12 cellular contexts compared by ENCODE assay signal in the genomic region with DNA sequence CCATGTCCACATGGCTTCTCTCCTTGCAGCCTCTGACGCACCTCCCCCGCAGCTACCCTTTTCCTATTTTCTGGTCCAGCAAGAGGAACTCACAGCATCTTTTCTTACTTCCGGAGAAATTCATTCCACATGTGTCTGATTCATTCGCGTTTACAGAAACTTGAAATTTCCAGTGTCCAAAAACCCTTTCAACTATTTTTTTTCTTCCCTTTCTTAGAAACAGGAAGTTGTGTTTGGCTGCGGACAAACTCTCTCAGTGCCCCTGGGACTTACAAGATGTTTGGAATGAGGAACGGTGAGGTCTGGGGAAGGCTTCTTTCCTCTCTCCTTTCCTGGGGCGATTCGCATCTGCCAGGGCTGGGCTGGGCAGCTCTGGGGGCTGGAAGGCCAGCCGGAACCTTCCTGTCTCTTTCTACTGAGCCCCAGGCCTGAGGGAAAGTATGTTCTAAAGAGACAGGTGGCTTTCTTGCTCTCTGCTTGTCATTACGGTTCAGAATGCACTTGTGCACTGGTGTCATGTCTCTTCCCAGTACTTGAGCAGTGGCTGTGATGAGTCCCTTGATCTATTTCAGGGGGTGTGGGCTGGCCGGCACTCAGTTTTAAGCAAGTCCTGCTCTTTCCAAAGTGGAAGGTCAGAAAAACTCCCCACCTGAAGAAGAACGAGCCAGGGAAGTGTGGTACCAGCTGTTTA. TPM values are rescaled to one million over a fixed set of nuclear protein-coding genes. Genes with fewer than 3 reads are reported as not detected.
DNase-seq lines count a peak whose midpoint lies in the region; ATAC-seq lines count a peak whose summit lies in the region.
"Had no signal": no experiment of that assay in that cellular context is flagged by ENCODE, and none has a peak within 500 bp of the region (broad histone marks: within the 10 kb centered on the region; RNA-seq: fewer than 3 reads in every experiment).

No MANE protein-coding gene starts in this region.

- no peaks in the 10 kb centered on the region for H3K4me1 ChIP-seq in right cardiac atrium (ENCODE audit: control insufficient read depth, insufficient read depth, low read length)
- H3K4me1 ChIP-seq in urinary bladder (ENCODE audit: insufficient read depth): no peaks in the 10 kb centered on the region

- no peaks in the 10 kb centered on the region for H3K27me3 ChIP-seq in right cardiac atrium (ENCODE audit: control insufficient read depth, insufficient read depth)

- H3K4me3 ChIP-seq in right cardiac atrium (ENCODE audit: low read length) (no peak overlapping the region), urinary bladder (ENCODE audit: low read depth, low read length) (no peak overlapping the region)
- H3K4me3 ChIP-seq: PC-9 had no signal

- no peak overlapping the region for H3K27ac ChIP-seq in right cardiac atrium (ENCODE audit: low read length)
- H3K27ac ChIP-seq in urinary bladder (ENCODE audit: low read depth): peak overlapping the region; percentile 60
- H3K27ac ChIP-seq: PC-9 had no signal

- 31% methylated on average over 13 of the region's 13 CpGs for WGBS in right cardiac atrium
- 44% methylated on average over 13 of the region's 13 CpGs for WGBS in urinary bladder

- no peaks in the 10 kb centered on the region for H3K9me3 ChIP-seq in right cardiac atrium (ENCODE audit: control insufficient read depth, low read length)

- ATAC-seq in right cardiac atrium (peak; percentile 28 to 41), HG03045 (IDR thresholded peaks at IDR 0.05; ENCODE audit: unreplicated experiment) (no peak)
- ATAC-seq: activated naive CD4-positive, alpha-beta T cell treated with anti-CD3 and anti-CD28 coated beads, Interleukin-2, amount 50 U/mL, for 72 hours had no signal

- intact Hi-C loops in right cardiac atrium (cut with DNase I): loop anchor here in 1 of 4 donors (10.0 kb wide), 1 partner anchor 86 kb away; the partner anchor contains the start of gene ZBTB44

- DNase-seq in KG1 (lab: John Stamatoyannopoulos, UW): peak; percentile 70
- peak; percentile 24 for DNase-seq in astrocyte of the hippocampus (ENCODE audit: low read depth, low spot score)
- no peak for DNase-seq in right cardiac atrium
- no peak for DNase-seq in SHP77 (lab: John Stamatoyannopoulos, UW)
- no peak for DNase-seq in Ammon's horn (ENCODE audit: low spot score)
- DNase-seq: activated B cell treated with CpG ODN at 0.5 μM for 24 hours, NCI-H1417 treated with DMSO at 0.1 percent for 48 hours had no signal

- H3K36me3 ChIP-seq in urinary bladder (ENCODE audit: insufficient read depth): no peaks in the 10 kb centered on the region

RNA-seq across cellular contexts. Expression of gene ADAMTS8, which starts 27.5 kb away (rescaled TPM):
- total RNA-seq in right cardiac atrium (10 to 100 TPM in 1 of 4 donors, 1 to 10 TPM in 1, under 1 TPM in 2; 0.45 to 10.1 (median 0.95) TPM), urinary bladder (8.9 TPM)
- polyA plus RNA-seq in right cardiac atrium (0.88 TPM), urinary bladder (17.9 TPM)
- total RNA-seq: activated B cell treated with CpG ODN at 0.5 μM for 24 hours; activated naive CD4-positive, alpha-beta T cell treated with anti-CD3 and anti-CD28 coated beads, Interleukin-2, amount 50 U/mL, for 72 hours; mononuclear cell; PC-9 had no signal

RNA-seq across cellular contexts. Expression of gene ADAMTS15, which starts 47.5 kb away (rescaled TPM):
- total RNA-seq in right cardiac atrium: 10 to 100 TPM; 13.4 to 30.2 (median 30.0) TPM
- polyA plus RNA-seq in right cardiac atrium: 13.7 TPM
- total RNA-seq in urinary bladder: 16.4 TPM
- polyA plus RNA-seq in urinary bladder: 29.8 TPM
- total RNA-seq: activated B cell treated with CpG ODN at 0.5 μM for 24 hours; activated naive CD4-positive, alpha-beta T cell treated with anti-CD3 and anti-CD28 coated beads, Interleukin-2, amount 50 U/mL, for 72 hours; mononuclear cell had no signal

Comparison
In these comparisons a context has a peak if more than half of its experiments do, and no peak if none do; other contexts are left out.
1. DNase-seq: peak in KG1 (single experiment) and astrocyte of the hippocampus (single experiment); none in right cardiac atrium (0 of 3), SHP77 (0 of 2) and Ammon's horn (single experiment).